Comparison of ENCODE assay signal across 8 cellular contexts in genomic region chr10:26367771-26368170, GRCh38.
DNase-seq lines count a peak whose midpoint lies in the region; ATAC-seq, FAIRE-seq and TF ChIP-seq lines count a peak whose summit lies in the region.

No MANE protein-coding gene starts in this region.

- no TSS peak for BruUV-seq in PC-3 (replicated peaks; lab: Mats Ljungman, UMichigan)

- FAIRE-seq in H54 (lab: Jason Lieb, UNC), result peak; percentile 36

- H3K4me1 ChIP-seq in PC-3 (ENCODE audit: insufficient read depth, low read length), result no peaks in the 10 kb centered on the region
- no peaks in the 10 kb centered on the region for H3K4me1 ChIP-seq in smooth muscle cell (ENCODE audit: low read depth)
- H3K4me1 ChIP-seq in colonic mucosa, result no peaks in the 10 kb centered on the region

- TF ChIP-seq POLR2A in H54 (IDR thresholded peaks at IDR 0.05; ENCODE audit: low read depth, low read length), result no peak

- H3K36me3 ChIP-seq in PC-3 (ENCODE audit: low read depth, low read length) (no peaks in the 10 kb centered on the region), smooth muscle cell (ENCODE audit: low read depth) (no peaks in the 10 kb centered on the region), colonic mucosa (no peaks in the 10 kb centered on the region)

- no peak for TF ChIP-seq CTCF in PC-3 (conservative IDR thresholded peaks at IDR 0.05; ENCODE audit: low read depth, low read length)
- no peak for TF ChIP-seq CTCF in cardiac fibroblast (IDR thresholded peaks at IDR 0.05; ENCODE audit: low read depth, low read length)
- TF ChIP-seq CTCF in smooth muscle cell (IDR thresholded peaks at IDR 0.05; ENCODE audit: borderline replicate concordance, insufficient read depth, poor library complexity, severe bottlenecking), result no peak
- no peak for TF ChIP-seq CTCF in colonic mucosa (IDR thresholded peaks at IDR 0.05)

- CTCF ChIA-PET in PC-3 (lab: Charles Lee), result no interaction called here

- DNase-seq in H54 (ENCODE audit: insufficient read length, low spot score) (peak; percentile 12), PC-3 (peak; percentile 40), cardiac fibroblast (ENCODE audit: low read depth in 2 of 2) (peak; percentile 13 to 28), smooth muscle cell (lab: John Stamatoyannopoulos, UW; ENCODE audit: unreplicated experiment) (peak; percentile 2), hippocampal formation (lab: John Stamatoyannopoulos, UW) (no peak), colonic mucosa (no peak)

- ATAC-seq in PC-3 (no peak), HG03280 (IDR thresholded peaks at IDR 0.05; ENCODE audit: unreplicated experiment) (no peak), GM18907 (IDR thresholded peaks at IDR 0.05; ENCODE audit: unreplicated experiment) (no peak)

- H4K20me1 ChIP-seq in PC-3 (ENCODE audit: low read length) (no peaks in the 10 kb centered on the region), smooth muscle cell (ENCODE audit: low read depth) (no peaks in the 10 kb centered on the region)

- H3K27ac ChIP-seq in PC-3 (ENCODE audit: low read length) (no peak overlapping the region), smooth muscle cell (ENCODE audit: low read depth) (no peak overlapping the region), colonic mucosa (no peak overlapping the region)

- H2AFZ ChIP-seq in PC-3 (ENCODE audit: low read length) (no peak overlapping the region), smooth muscle cell (ENCODE audit: low read depth) (no peak overlapping the region)

- intact Hi-C loops in PC-3 (cut with micrococcal nuclease) (no loop called here), colonic mucosa (cut with DNase I) (no loop called here)

- H3F3A ChIP-seq in PC-3 (ENCODE audit: low read length, unreplicated experiment) (no peaks in the 10 kb centered on the region), smooth muscle cell (ENCODE audit: low read depth) (no peaks in the 10 kb centered on the region)

- H3K27me3 ChIP-seq in PC-3 (ENCODE audit: low read length), result no peaks in the 10 kb centered on the region
- H3K27me3 ChIP-seq in smooth muscle cell (ENCODE audit: low read depth), result no peaks in the 10 kb centered on the region
- no peaks in the 10 kb centered on the region for H3K27me3 ChIP-seq in colonic mucosa

- H3K9me2 ChIP-seq in PC-3 (replicated peaks; ENCODE audit: low read length), result no peaks in the 10 kb centered on the region

- POLR2A ChIA-PET in PC-3 (lab: Charles Lee; ENCODE audit: unreplicated experiment), result no interaction called here

- 16% methylated on average over 3 of the region's 3 CpGs for WGBS in smooth muscle cell (ENCODE audit: low lambda C conversion rate)

- no peak overlapping the region for H3K4me3 ChIP-seq in PC-3 (ENCODE audit: low read length)
- H3K4me3 ChIP-seq in cardiac fibroblast (replicated peaks in 1 of 2; ENCODE audit: low read depth in 2 of 2, low read length in 2 of 2), result no peak overlapping the region
- H3K4me3 ChIP-seq in smooth muscle cell, result no peak overlapping the region
- H3K4me3 ChIP-seq in colonic mucosa, result no peak overlapping the region

- H3K4me2 ChIP-seq in PC-3 (ENCODE audit: low read length), result no peak overlapping the region
- H3K4me2 ChIP-seq in smooth muscle cell, result no peak overlapping the region

- no peaks in the 10 kb centered on the region for H3K79me2 ChIP-seq in PC-3 (ENCODE audit: low read length)
- H3K79me2 ChIP-seq in smooth muscle cell (ENCODE audit: low read depth), result no peaks in the 10 kb centered on the region

- H3K9ac ChIP-seq in PC-3 (ENCODE audit: low read length) (no peak overlapping the region), smooth muscle cell (ENCODE audit: low read depth) (no peak overlapping the region), colonic mucosa (ENCODE audit: low read depth in 2 of 2, low read length in 2 of 2) (no peak overlapping the region)

- H3K9me3 ChIP-seq in PC-3 (ENCODE audit: low read length) (no peaks in the 10 kb centered on the region), smooth muscle cell (replicated peaks; ENCODE audit: low read depth) (no peaks in the 10 kb centered on the region), colonic mucosa (no peaks in the 10 kb centered on the region)

Comparison
In these comparisons a context has a peak if more than half of its experiments do, and no peak if none do; other contexts are left out.
1. DNase-seq: peak in H54 (single experiment), PC-3 (single experiment), cardiac fibroblast (2 of 2) and smooth muscle cell (single experiment); none in hippocampal formation (0 of 2) and colonic mucosa (single experiment).